In the genomic region with DNA sequence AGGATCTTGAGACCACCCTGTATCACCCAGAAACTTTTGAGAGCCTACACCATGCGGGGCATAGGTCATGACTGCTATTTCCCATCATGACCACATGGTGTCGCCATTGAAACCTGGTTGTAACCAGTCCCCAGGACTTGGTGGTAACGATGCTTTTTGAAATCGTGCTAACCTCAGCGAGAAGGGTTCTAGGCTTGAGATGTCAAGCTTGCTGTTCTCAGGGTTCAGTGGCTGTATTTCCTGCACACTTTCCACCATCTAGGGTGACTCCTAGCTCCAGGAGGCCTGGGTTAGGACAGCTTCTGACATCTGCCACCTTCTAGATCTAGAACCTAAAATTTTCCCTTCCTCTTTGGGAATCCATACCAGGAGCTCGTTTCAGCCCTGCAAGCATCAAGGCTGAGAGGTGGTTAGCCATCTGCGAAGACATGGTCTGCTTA, we compare ENCODE assay signal across 8 cellular contexts. TPM values are rescaled to one million over a fixed set of nuclear protein-coding genes. Genes with fewer than 3 reads are reported as not detected.
DNase-seq lines count a peak whose midpoint lies in the region; ATAC-seq, FAIRE-seq and TF ChIP-seq lines count a peak whose summit lies in the region.

No MANE protein-coding gene starts in this region.

- H3K4me3 ChIP-seq in kidney (ENCODE audit: low read length in 2 of 2), result no peak overlapping the region

- no peak overlapping the region for H3K27ac Mint-ChIP-seq in activated B cell treated with CpG ODN at 0.5 μM for 24 hours

- TF ChIP-seq CTCF in activated B cell treated with CpG ODN at 0.5 μM for 24 hours (IDR thresholded peaks at IDR 0.05), result no peak
- TF ChIP-seq CTCF in kidney (IDR thresholded peaks at IDR 0.05; ENCODE audit: borderline replicate concordance, extremely low read depth, insufficient read depth), result peak; percentile 87

- CTCF ChIA-PET in activated B cell treated with CpG ODN at 0.5 μM for 24 hours (lab: Charles Lee), result interaction anchor here (0.8 to 1.9 kb wide), 9 partner anchors 9 to 206 kb away, joined by 3 to 6 read pairs (median 4); no protein-coding TSS in a partner anchor

- POLR2A ChIA-PET in activated B cell treated with CpG ODN at 0.5 μM for 24 hours (lab: Charles Lee), result interaction anchor here (0.6 kb wide), 1 partner anchor 369 kb away, joined by 3 read pairs; no protein-coding TSS in a partner anchor

- no peak overlapping the region for H3K4me3 Mint-ChIP-seq in activated B cell treated with CpG ODN at 0.5 μM for 24 hours

- no peak overlapping the region for H3K27ac ChIP-seq in kidney (ENCODE audit: low read depth in 2 of 2, low read length in 2 of 2)

- FAIRE-seq in kidney (lab: Jason Lieb, UNC), result peak; percentile 87

- H3K9ac ChIP-seq in kidney (ENCODE audit: low read length in 2 of 2), result no peak overlapping the region

- intact Hi-C loops in activated B cell treated with CpG ODN at 0.5 μM for 24 hours (cut with micrococcal nuclease), result loop anchor here (1.0 to 10.0 kb wide), 5 partner anchors 78 to 469 kb away; a partner anchor contains a TSS
- intact Hi-C loops in kidney (cut with DNase I), result no loop called here

- peak; percentile 48 for ATAC-seq in GM18909 (IDR thresholded peaks at IDR 0.05; ENCODE audit: poor library complexity, unreplicated experiment)
- peak; percentile 98 for ATAC-seq in activated B cell treated with CpG ODN at 0.5 μM for 24 hours (ENCODE audit: low read depth)
- ATAC-seq in GM18517 (IDR thresholded peaks at IDR 0.05; ENCODE audit: unreplicated experiment), result no peak

- H3K4me1 ChIP-seq in kidney (ENCODE audit: control insufficient read depth in 1 of 2, insufficient read depth in 1 of 2, low read depth in 1 of 2, low read length in 2 of 2), result peaks cover 0 to 2% of the 10 kb centered on the region in 2 donors

- DNase-seq in AG08395 (ENCODE audit: low spot score) (peak; percentile 86), NCI-H2196 treated with DMSO at 0.1 percent for 48 hours (lab: John Stamatoyannopoulos, UW; ENCODE audit: unreplicated experiment) (peak; percentile 3), activated B cell treated with CpG ODN at 0.5 μM for 24 hours (peak; percentile 24), kidney (no peak)
- peak; percentile 57 for DNase-seq in central memory CD4-positive, alpha-beta T cell
- peak; percentile 46 to 57 for DNase-seq in stimulated activated CD4-positive, alpha-beta T cell treated with anti-CD3 and anti-CD28 coated beads, Interleukin-2, amount 100 ng/mL, for 24 hours

- no peaks in the 10 kb centered on the region for H3K9me3 ChIP-seq in kidney (ENCODE audit: control insufficient read depth in 1 of 2, low read length in 2 of 2)

- H3K9me3 Mint-ChIP-seq in activated B cell treated with CpG ODN at 0.5 μM for 24 hours, result no peaks in the 10 kb centered on the region

- peaks cover 4% of the 10 kb centered on the region for H3K4me1 Mint-ChIP-seq in activated B cell treated with CpG ODN at 0.5 μM for 24 hours

- H3K36me3 ChIP-seq in kidney (ENCODE audit: control insufficient read depth in 1 of 2, insufficient read depth in 2 of 2, low read length in 2 of 2), result no peaks in the 10 kb centered on the region

- H3K36me3 Mint-ChIP-seq in activated B cell treated with CpG ODN at 0.5 μM for 24 hours (ENCODE audit: low read depth), result no peaks in the 10 kb centered on the region

- H3K27me3 Mint-ChIP-seq in activated B cell treated with CpG ODN at 0.5 μM for 24 hours, result no peaks in the 10 kb centered on the region

RNA-seq across cellular contexts. Expression of a gene that starts 13.0 kb away (rescaled TPM):
- total RNA-seq in activated B cell treated with CpG ODN at 0.5 μM for 24 hours (1.1 and 2.5 TPM in 2 replicates), kidney (1.4 TPM)
- 3.7 TPM for polyA plus RNA-seq in kidney (ENCODE audit: insufficient read depth, low read depth, low replicate concordance)

RNA-seq across cellular contexts. Expression of a gene that starts 54.2 kb away (rescaled TPM):
- total RNA-seq in activated B cell treated with CpG ODN at 0.5 μM for 24 hours (66.5 and 66.6 TPM in 2 replicates), kidney (50.9 TPM)
- 26.7 TPM for polyA plus RNA-seq in kidney (ENCODE audit: insufficient read depth, low read depth, low replicate concordance)
